ENCODE assay signal across 8 cellular contexts in the genomic region with DNA sequence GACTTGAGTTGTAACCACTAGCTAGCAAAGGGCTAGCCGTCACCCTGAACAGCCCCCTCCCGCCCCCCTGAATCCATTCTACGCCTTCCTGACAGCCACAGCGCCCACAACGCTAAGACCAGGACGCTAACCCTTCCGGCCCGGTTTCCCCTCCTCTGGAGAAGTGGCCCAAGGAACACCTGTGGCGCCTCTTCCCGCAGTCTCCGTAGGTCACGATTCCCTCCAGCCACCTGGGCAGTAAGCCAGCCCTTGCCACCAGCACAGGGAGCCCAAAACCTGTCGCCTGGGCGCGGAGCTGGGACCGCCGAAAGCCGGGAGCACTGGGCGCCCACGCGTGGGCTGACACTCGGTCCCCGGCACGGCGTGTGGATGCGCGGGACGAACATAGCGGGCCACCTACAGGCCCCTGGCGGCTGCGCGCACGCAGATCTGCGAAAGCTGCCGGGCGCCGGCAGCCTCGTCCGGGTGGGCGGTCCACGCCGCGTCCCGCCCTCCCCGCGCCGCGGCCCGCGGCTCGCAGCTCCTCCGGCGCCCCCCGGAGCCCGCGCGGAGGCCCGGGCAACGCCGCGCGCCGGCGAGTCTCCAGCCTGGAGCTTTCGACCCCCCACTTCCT. TPM values are rescaled to one million over a fixed set of nuclear protein-coding genes. Genes with fewer than 3 reads are reported as not detected.
DNase-seq lines count a peak whose midpoint lies in the region; ATAC-seq and TF ChIP-seq lines count a peak whose summit lies in the region.

No MANE protein-coding gene starts in this region.

- ATAC-seq in GM18858 (IDR thresholded peaks at IDR 0.05; ENCODE audit: unreplicated experiment) (peak; percentile 14), HG03039 (IDR thresholded peaks at IDR 0.05; ENCODE audit: unreplicated experiment) (peak; percentile 34)

- in situ Hi-C loops in brain microvascular endothelial cell (cut with HindIII; ENCODE audit: low pct_ligation_motif_present, low sequenced_read_pairs): no loop called here

- H3K36me3 Mint-ChIP-seq in immature natural killer cell: peaks cover 44 to 50% (median 46%) of the 10 kb centered on the region in 3 donors

- H3K27me3 Mint-ChIP-seq in immature natural killer cell (ENCODE audit: low read depth in 3 of 3): peaks cover 50 to 60% (median 53%) of the 10 kb centered on the region in 3 donors

- H3K9me3 ChIP-seq in SJSA1 (replicated peaks): no peaks in the 10 kb centered on the region

- DNase-seq in AG10803 (ENCODE audit: low read depth) (peak; percentile 41), SJSA1 (ENCODE audit: low read depth in 1 of 2, low spot score in 2 of 2) (peak; percentile 60 to 61), brain microvascular endothelial cell (no peak), immature natural killer cell (peak in 1 of 3 donors; percentile 63), NCI-H187 (lab: John Stamatoyannopoulos, UW) (no peak)
- peak; percentile 53 for DNase-seq in stimulated activated CD4-positive, alpha-beta T cell treated with anti-CD3 and anti-CD28 coated beads, Interleukin-1b, Interleukin-23, amount 100 ng/mL, for 48 hours

- H3K4me3 Mint-ChIP-seq in immature natural killer cell: peak overlapping the region; percentile 95 to 98 (median 97)

- peak overlapping the region; percentile 94 to 99 (median 96) for H3K27ac Mint-ChIP-seq in immature natural killer cell

- H3K27ac ChIP-seq in SJSA1 (peak overlapping the region; percentile 92), brain microvascular endothelial cell (peak overlapping the region; percentile 82)

- H3K4me1 ChIP-seq in SJSA1 (replicated peaks): peaks cover 38% of the 10 kb centered on the region

- H3K27me3 ChIP-seq in SJSA1 (replicated peaks) (no peaks in the 10 kb centered on the region), brain microvascular endothelial cell (replicated peaks) (no peaks in the 10 kb centered on the region)

- peak overlapping the region; percentile 91 for H3K4me3 ChIP-seq in AG10803 (ENCODE audit: low read length)
- H3K4me3 ChIP-seq in SJSA1: peak overlapping the region; percentile 92
- peak overlapping the region; percentile 85 for H3K4me3 ChIP-seq in brain microvascular endothelial cell (ENCODE audit: low read depth, low read length)

- H3K9me3 Mint-ChIP-seq in immature natural killer cell: peaks cover 0 to 3% (median 0%) of the 10 kb centered on the region in 6 donors

- H3K36me3 ChIP-seq in SJSA1 (peaks cover 54% of the 10 kb centered on the region), brain microvascular endothelial cell (replicated peaks) (peaks cover 43% of the 10 kb centered on the region)

- TF ChIP-seq CTCF in AG10803 (conservative IDR thresholded peaks at IDR 0.05; ENCODE audit: low read length) (peak; percentile 25), brain microvascular endothelial cell (IDR thresholded peaks at IDR 0.05; ENCODE audit: low read depth, low read length, missing control alignments) (no peak)

- H3K4me1 Mint-ChIP-seq in immature natural killer cell: peaks cover 76 to 79% of the 10 kb centered on the region in 2 donors

RNA-seq across cellular contexts. Expression of gene IRF1, which starts 0.6 kb away (rescaled TPM):
- total RNA-seq in SJSA1 (2014; rRNA removed; shearing (Covaris generic)): 16.0 and 18.4 TPM in 2 replicates
- 100 to 1,000 TPM; 349 to 460 (median 371) TPM for polyA plus RNA-seq in immature natural killer cell

RNA-seq across cellular contexts. Expression of gene IL5, which starts 53.3 kb away (rescaled TPM):
- not detected in 2 replicates for total RNA-seq in SJSA1 (2014; rRNA removed; shearing (Covaris generic))
- not detected for polyA plus RNA-seq in immature natural killer cell

Comparison
In these comparisons a context has a peak if more than half of its experiments do, and no peak if none do; other contexts are left out.
1. DNase-seq: peak in AG10803 (single experiment), SJSA1 (2 of 2) and stimulated activated CD4-positive, alpha-beta T cell treated with anti-CD3 and anti-CD28 coated beads, Interleukin-1b, Interleukin-23, amount 100 ng/mL, for 48 hours (single experiment); none in brain microvascular endothelial cell (single experiment) and NCI-H187 (0 of 2).
2. Peak in every context shown above with its lines, with median percentiles within 50 percentile points of each other: H3K4me3 ChIP-seq.